1 cellular context compared by ENCODE assay signal in genomic region chr2:85911836-85912692, GRCh38.
TF ChIP-seq lines count a peak whose summit lies in the region.

No MANE protein-coding gene starts in this region.

TF ChIP-seq in SK-N-SH treated with all-trans-retinoic acid at 6 μM for 48 hours, 23 proteins besides CTCF, POLR2A, EP300 and RAD21 (continued from another document):
- TF ChIP-seq ZFP30 (CRISPR knock-in tag; IDR thresholded peaks at IDR 0.05) (no peak), TOX (CRISPR knock-in tag; IDR thresholded peaks at IDR 0.05; ENCODE audit: borderline replicate concordance) (no peak), BACH2 (CRISPR knock-in tag; IDR thresholded peaks at IDR 0.05; ENCODE audit: borderline replicate concordance) (no peak), ZNF8 (CRISPR knock-in tag; IDR thresholded peaks at IDR 0.05) (no peak)
